Comparison of ENCODE assay signal across 9 cellular contexts in genomic region chr15:77107531-77108355, GRCh38. TPM values are rescaled to one million over a fixed set of nuclear protein-coding genes. Genes with fewer than 3 reads are reported as not detected.
DNase-seq lines count a peak whose midpoint lies in the region; ATAC-seq, FAIRE-seq and TF ChIP-seq lines count a peak whose summit lies in the region.
"Had no signal": no experiment of that assay in that cellular context is flagged by ENCODE, and none has a peak within 500 bp of the region (broad histone marks: within the 10 kb centered on the region; RNA-seq: fewer than 3 reads in every experiment).

No MANE protein-coding gene starts in this region.

- no peak for FAIRE-seq in small intestine (lab: Jason Lieb, UNC)

- H2AFZ ChIP-seq in hepatocyte = no peak overlapping the region

- H4K20me1 ChIP-seq in hepatocyte (ENCODE audit: insufficient read depth, poor library complexity, severe bottlenecking) = no peaks in the 10 kb centered on the region

- H3K4me3 ChIP-seq in Caco-2 (ENCODE audit: low read depth, low read length) (no peak overlapping the region), Peyer's patch (no peak overlapping the region), ascending aorta (no peak overlapping the region), hepatocyte (no peak overlapping the region), small intestine (ENCODE audit: low read depth in 1 of 2, low read length in 2 of 2) (no peak overlapping the region)
- H3K4me3 ChIP-seq: SK-N-MC had no signal

- H3K4me1 ChIP-seq in Caco-2 (peaks cover 8% of the 10 kb centered on the region), Peyer's patch (no peaks in the 10 kb centered on the region), ascending aorta (peaks cover 0 to 4% of the 10 kb centered on the region in 2 donors), hepatocyte (ENCODE audit: insufficient read depth) (no peaks in the 10 kb centered on the region), small intestine (ENCODE audit: control insufficient read depth in 2 of 2, insufficient read depth in 1 of 2, low read depth in 1 of 2, low read length in 1 of 2) (no peaks in the 10 kb centered on the region)

- TF ChIP-seq CTCF in Caco-2 (IDR thresholded peaks at IDR 0.05; ENCODE audit: insufficient read depth in 1 of 2, low read depth in 1 of 2, low read length in 1 of 2, severe bottlenecking in 1 of 2, unreplicated experiment in 1 of 2) = peak; percentile 73 to 86
- peak in 5 of 6 experiments; percentile 12 to 77 (median 62) for TF ChIP-seq CTCF in Peyer's patch (IDR thresholded peaks at IDR 0.05)
- TF ChIP-seq CTCF in ascending aorta (IDR thresholded peaks at IDR 0.05) = peak; percentile 16 to 55 (median 55)
- TF ChIP-seq CTCF in hepatocyte (IDR thresholded peaks at IDR 0.05; ENCODE audit: poor library complexity) = peak; percentile 75

- H3K9me3 Mint-ChIP-seq in Caco-2 (ENCODE audit: unreplicated experiment) = no peaks in the 10 kb centered on the region

- H3K79me2 ChIP-seq in hepatocyte = no peaks in the 10 kb centered on the region

- H3K4me2 ChIP-seq in hepatocyte = no peak overlapping the region

- peak overlapping the region; percentile 65 for H3K27ac Mint-ChIP-seq in Caco-2 (ENCODE audit: unreplicated experiment)

- peaks cover 9% of the 10 kb centered on the region for H3K36me3 Mint-ChIP-seq in Caco-2 (ENCODE audit: insufficient read depth, unreplicated experiment)

- no peaks in the 10 kb centered on the region for H3K9me2 ChIP-seq in hepatocyte (replicated peaks; ENCODE audit: insufficient read depth)

- ATAC-seq in HG03025 (IDR thresholded peaks at IDR 0.05; ENCODE audit: low FRiP score, unreplicated experiment) (no peak), HG02852 (IDR thresholded peaks at IDR 0.05; ENCODE audit: unreplicated experiment) (no peak)

- no peak overlapping the region for H3K4me3 Mint-ChIP-seq in Caco-2 (ENCODE audit: unreplicated experiment)

- H3K4me1 Mint-ChIP-seq in Caco-2 (ENCODE audit: low read depth, unreplicated experiment) = peaks cover 13% of the 10 kb centered on the region

- WGBS in hepatocyte (ENCODE audit: low lambda C conversion rate, missing lambda C conversion rate) = 44% methylated on average over 9 of the region's 9 CpGs
- WGBS in small intestine, 3 donors = 54 to 61% (median 57%) methylated on average over 9 of the region's 9 CpGs

- POLR2A ChIA-PET in Caco-2 (lab: Charles Lee) = no interaction called here

- H3K36me3 ChIP-seq in Caco-2 (ENCODE audit: control insufficient read depth, insufficient read depth, low read length) = no peaks in the 10 kb centered on the region
- no peaks in the 10 kb centered on the region for H3K36me3 ChIP-seq in Peyer's patch
- peaks cover 0 to 4% of the 10 kb centered on the region in 2 donors for H3K36me3 ChIP-seq in ascending aorta
- no peaks in the 10 kb centered on the region for H3K36me3 ChIP-seq in hepatocyte (replicated peaks; ENCODE audit: insufficient read depth, low read depth)
- H3K36me3 ChIP-seq in small intestine (ENCODE audit: control insufficient read depth in 2 of 2, insufficient read depth in 2 of 2, low read length in 2 of 2) = no peaks in the 10 kb centered on the region

- H3K27ac ChIP-seq in Peyer's patch (no peak overlapping the region), ascending aorta (no peak overlapping the region), hepatocyte (no peak overlapping the region), small intestine (ENCODE audit: low read depth in 1 of 2, low read length in 1 of 2) (no peak overlapping the region)
- H3K27ac ChIP-seq: SK-N-MC had no signal

- H3K27me3 ChIP-seq in Caco-2 (replicated peaks; ENCODE audit: control insufficient read depth, insufficient read depth, low read length) = no peaks in the 10 kb centered on the region
- no peaks in the 10 kb centered on the region for H3K27me3 ChIP-seq in Peyer's patch
- no peaks in the 10 kb centered on the region for H3K27me3 ChIP-seq in ascending aorta
- H3K27me3 ChIP-seq in hepatocyte = no peaks in the 10 kb centered on the region
- H3K27me3 ChIP-seq in small intestine (ENCODE audit: control insufficient read depth in 2 of 2, insufficient read depth in 2 of 2, low read length in 2 of 2) = no peaks in the 10 kb centered on the region

- BruUV-seq in Caco-2 (replicated peaks; lab: Mats Ljungman, UMichigan) = no TSS peak

- CTCF ChIA-PET in Caco-2 (lab: Charles Lee) = interaction anchor here (0.7 to 1.5 kb wide), 9 partner anchors 11 to 714 kb away, joined by 3 to 12 read pairs (median 4); no protein-coding TSS in a partner anchor

- TF ChIP-seq POLR2A in Peyer's patch (IDR thresholded peaks at IDR 0.05) = no peak

- peak; percentile 69 to 70 for DNase-seq in Caco-2
- peak; percentile 76 for DNase-seq in HuH-7.5 (ENCODE audit: low spot score)
- DNase-seq in Peyer's patch = peak; percentile 27 to 76 (median 64)
- DNase-seq in ascending aorta (ENCODE audit: low spot score in 2 of 2) = peak in 1 of 2 donors; percentile 64
- DNase-seq in hepatocyte (ENCODE audit: low spot score) = peak; percentile 75
- peak; percentile 63 for DNase-seq in small intestine

- intact Hi-C loops in Caco-2 (cut with micrococcal nuclease; ENCODE audit: unreplicated experiment) = loop anchor here (1.0 to 5.0 kb wide), 4 partner anchors 79 to 715 kb away; no protein-coding TSS in a partner anchor
- intact Hi-C loops in ascending aorta (cut with DNase I) = loop anchor here (2.0 kb wide), 1 partner anchor 435 kb away; no protein-coding TSS in a partner anchor

- H3K27me3 Mint-ChIP-seq in Caco-2 (ENCODE audit: insufficient read depth, unreplicated experiment) = no peaks in the 10 kb centered on the region

- H3K9me3 ChIP-seq in Caco-2 (peaks cover 2% of the 10 kb centered on the region; the same call in 1 of the 2 replicates), Peyer's patch (no peaks in the 10 kb centered on the region), ascending aorta (no peaks in the 10 kb centered on the region), hepatocyte (ENCODE audit: low read depth) (no peaks in the 10 kb centered on the region), small intestine (ENCODE audit: control insufficient read depth, low read depth) (no peaks in the 10 kb centered on the region)

RNA-seq across cellular contexts. Expression of gene TSPAN3, which starts 36.8 kb away (rescaled TPM):
- total RNA-seq in Caco-2 (2022) (224 and 237 TPM in 2 replicates), Peyer's patch (100 to 1,000 TPM in 3 of 4 donors, 10 to 100 TPM in 1; 92.4 to 778 (median 563) TPM), ascending aorta (98.2 TPM), hepatocyte (514 and 616 TPM in 2 replicates)
- polyA plus RNA-seq in hepatocyte (497 and 540 TPM in 2 replicates), small intestine (100 to 1,000 TPM; 263 to 352 (median 334) TPM)
